8 cellular contexts compared by ENCODE assay signal in the genomic region with DNA sequence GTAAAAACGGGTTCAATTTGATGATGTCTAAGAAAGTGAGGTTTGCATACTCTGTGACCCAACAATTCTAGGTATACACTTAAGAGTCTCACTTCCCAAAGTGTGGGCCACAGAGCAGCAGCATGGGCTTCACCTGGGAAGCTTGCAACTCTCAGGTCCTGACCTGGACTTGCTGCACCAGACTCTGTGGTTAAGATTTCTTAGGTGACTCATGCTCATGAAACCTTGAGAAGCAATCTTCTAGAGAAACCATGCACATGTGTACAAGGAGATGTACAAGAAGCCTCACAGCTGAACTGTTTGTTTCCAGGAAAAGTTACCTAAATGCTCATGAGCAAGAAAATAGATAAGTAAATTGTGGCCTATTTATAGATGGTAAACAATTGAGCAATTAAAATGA. TPM values are rescaled to one million over a fixed set of nuclear protein-coding genes. Genes with fewer than 3 reads are reported as not detected.
DNase-seq lines count a peak whose midpoint lies in the region; ATAC-seq and TF ChIP-seq lines count a peak whose summit lies in the region.

No MANE protein-coding gene starts in this region.

- DNase-seq in HT-29 (ENCODE audit: low spot score) (peak; percentile 23), foreskin keratinocyte (peak; percentile 29 to 65), vagina (ENCODE audit: extremely low spot score in 2 of 2) (no peak), NCI-H2196 treated with DMSO at 0.1 percent for 48 hours (lab: John Stamatoyannopoulos, UW; ENCODE audit: unreplicated experiment) (no peak), 8988T (no peak)
- DNase-seq in central memory CD4-positive, alpha-beta T cell: no peak

- intact Hi-C loops in vagina (cut with DNase I): no loop called here

- ATAC-seq in GM18508 (IDR thresholded peaks at IDR 0.05; ENCODE audit: insufficient read depth, unreplicated experiment): peak; percentile 80
- peak; percentile 97 for ATAC-seq in GM21619 (IDR thresholded peaks at IDR 0.05; ENCODE audit: unreplicated experiment)
- peak; percentile 91 for ATAC-seq in foreskin keratinocyte

- TF ChIP-seq POLR2A in vagina (IDR thresholded peaks at IDR 0.05): no peak

- H3K27me3 ChIP-seq in foreskin keratinocyte (no peaks in the 10 kb centered on the region), vagina (no peaks in the 10 kb centered on the region)

- H3K27ac ChIP-seq in foreskin keratinocyte (no peak overlapping the region), vagina (no peak overlapping the region)

- no peak overlapping the region for H3K4me3 ChIP-seq in vagina

- H3K36me3 ChIP-seq in vagina: peaks cover under 1 to 5% of the 10 kb centered on the region in 2 donors

- no peaks in the 10 kb centered on the region for H3K9me3 ChIP-seq in vagina

- no peak for TF ChIP-seq CTCF in foreskin keratinocyte (conservative IDR thresholded peaks at IDR 0.05)
- TF ChIP-seq CTCF in vagina (IDR thresholded peaks at IDR 0.05): no peak

- peaks cover 7% of the 10 kb centered on the region for H3K4me1 ChIP-seq in foreskin keratinocyte
- H3K4me1 ChIP-seq in vagina: no peaks in the 10 kb centered on the region

RNA-seq across cellular contexts. Expression of a gene that starts 30.0 kb away (rescaled TPM):
- total RNA-seq in HT-29 (2014; rRNA removed; shearing (Covaris generic)): 19.6 and 20.1 TPM in 2 replicates
- total RNA-seq in foreskin keratinocyte (44.2 and 60.1 TPM in 2 replicates), vagina (38.5 TPM)
- 20.7 and 26.8 TPM in 2 replicates for polyA plus RNA-seq in foreskin keratinocyte

RNA-seq across cellular contexts. Expression of a gene that starts 43.8 kb away (rescaled TPM):
- 40.3 and 49.5 TPM in 2 replicates for total RNA-seq in HT-29 (2014; rRNA removed; shearing (Covaris generic))
- total RNA-seq in foreskin keratinocyte (47.1 and 57.6 TPM in 2 replicates), vagina (10.3 TPM)
- polyA plus RNA-seq in foreskin keratinocyte: 39.2 and 56.3 TPM in 2 replicates

RNA-seq across cellular contexts. Expression of a gene that starts 44.0 kb away (rescaled TPM):
- total RNA-seq in HT-29 (2014; rRNA removed; shearing (Covaris generic)): 48.2 and 55.9 TPM in 2 replicates
- 26.1 and 29.1 TPM in 2 replicates for total RNA-seq in foreskin keratinocyte
- 17.8 and 21.8 TPM in 2 replicates for polyA plus RNA-seq in foreskin keratinocyte
- 27.7 TPM for total RNA-seq in vagina

Comparison
In these comparisons a context has a peak if more than half of its experiments do, and no peak if none do; other contexts are left out.
1. DNase-seq: peak in HT-29 (single experiment) and foreskin keratinocyte (2 of 2); none in central memory CD4-positive, alpha-beta T cell (single experiment), vagina (0 of 2), NCI-H2196 treated with DMSO at 0.1 percent for 48 hours (single experiment) and 8988T (single experiment).
2. Peak in every context shown above with its lines, with median percentiles within 50 percentile points of each other: ATAC-seq.